Comparison of ENCODE assay signal across 1 cellular context in genomic region chr20:49769125-49769581, GRCh38.
TF ChIP-seq lines count a peak whose summit lies in the region.

No MANE protein-coding gene starts in this region.

TF ChIP-seq in liver, 16 proteins besides CTCF, POLR2A, EP300 and RAD21 (continued from another document):
- no peak for TF ChIP-seq REST (IDR thresholded peaks at IDR 0.05)
- TF ChIP-seq EGR1 (IDR thresholded peaks at IDR 0.05; ENCODE audit: low read depth in 2 of 2), result no peak
- TF ChIP-seq FOXA2 (IDR thresholded peaks at IDR 0.05), result no peak
- no peak for TF ChIP-seq HNF4G (IDR thresholded peaks at IDR 0.05)
- TF ChIP-seq, protein P1, sequence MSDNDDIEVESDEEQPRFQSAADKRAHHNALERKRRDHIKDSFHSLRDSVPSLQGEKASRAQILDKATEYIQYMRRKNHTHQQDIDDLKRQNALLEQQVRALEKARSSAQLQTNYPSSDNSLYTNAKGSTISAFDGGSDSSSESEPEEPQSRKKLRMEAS (IDR thresholded peaks at IDR 0.05), result no peak
- TF ChIP-seq YY1 (IDR thresholded peaks at IDR 0.05), result no peak
- no peak for TF ChIP-seq ATF3 (IDR thresholded peaks at IDR 0.05)
- no peak for TF ChIP-seq JUND (IDR thresholded peaks at IDR 0.05)
- no peak for TF ChIP-seq SP1 (IDR thresholded peaks at IDR 0.05)
- no peak for TF ChIP-seq RXRA (IDR thresholded peaks at IDR 0.05)
- TF ChIP-seq GABPA (IDR thresholded peaks at IDR 0.05 in 1 of 2, conservative IDR thresholded peaks at IDR 0.05 in 1 of 2), result no peak
